ENCODE assay signal across 39 cellular contexts in the genomic region with DNA sequence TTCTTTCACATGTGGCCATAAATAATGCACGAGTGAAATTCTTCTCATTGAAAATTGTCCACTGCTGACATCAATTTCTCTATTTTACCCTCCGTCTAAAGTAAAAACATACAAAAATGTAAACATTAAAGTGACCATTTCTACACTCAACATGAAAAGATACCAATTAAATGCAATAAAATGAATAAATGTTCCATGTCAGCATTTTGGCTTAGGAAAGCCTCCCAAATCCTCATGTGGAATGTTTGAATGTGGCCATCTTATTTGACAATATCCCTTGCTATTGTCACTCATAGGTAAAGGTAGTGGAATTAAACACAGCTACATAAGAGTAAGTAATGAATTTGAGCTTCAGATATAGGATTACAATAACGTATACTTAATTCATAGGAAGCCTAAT.
"Had no signal": no experiment of that assay in that cellular context is flagged by ENCODE, and none has a peak within 500 bp of the region (broad histone marks: within the 10 kb centered on the region; RNA-seq: fewer than 3 reads in every experiment).

No MANE protein-coding gene starts in this region.

- H3K9me3 Mint-ChIP-seq: activated naive CD4-positive, alpha-beta T cell treated with anti-CD3 and anti-CD28 coated beads for 36 hours; activated naive CD4-positive, alpha-beta T cell treated with anti-CD3 and anti-CD28 coated beads, Interleukin-2, amount 10 ng/mL, durations not matched to agents 7 days and 5 days; activated naive CD4-positive, alpha-beta T cell treated with anti-CD3 and anti-CD28 coated beads, Interleukin-2, amount 50 U/mL, for 24 hours; activated naive CD4-positive, alpha-beta T cell treated with anti-CD3 and anti-CD28 coated beads, Interleukin-2, amount 50 U/mL, for 72 hours; activated naive CD8-positive, alpha-beta T cell treated with anti-CD3 and anti-CD28 coated beads for 36 hours; activated naive CD8-positive, alpha-beta T cell treated with anti-CD3 and anti-CD28 coated beads, Interleukin-2, amount 10 ng/mL, durations not matched to agents 7 days and 5 days; activated naive CD8-positive, alpha-beta T cell treated with anti-CD3 and anti-CD28 coated beads, Interleukin-2, amount 50 U/mL, for 24 hours; activated T-cell treated with anti-CD3 and anti-CD28 coated beads, Interleukin-2, amount 50 U/mL, for 24 hours; activated T-cell treated with anti-CD3 and anti-CD28 coated beads, Interleukin-2, amount 50 U/mL, for 4 hours; activated T-cell treated with anti-CD3 and anti-CD28 coated beads, Interleukin-2, amount 50 U/mL, for 72 hours; activated T-helper 1 cell treated with anti-CD3 and anti-CD28 coated beads, Interleukin-12 subunit alpha, Interleukin-12 subunit beta, Interleukin-2, Interleukin-4 antibody, amounts not matched to agents 30 ng/mL and 10 ng/mL and 1 ng/mL, durations not matched to agents 14 hours and 24 hours and 36 hours; activated T-helper 17 cell treated with anti-CD3 and anti-CD28 coated beads, Interleukin-2, amount 50 U/mL, for 72 hours; activated T-helper 2 cell treated with anti-CD3 and anti-CD28 coated beads, Interferon-gamma antibody, Interleukin-2, Interleukin-4, amounts not matched to agents 10 μg/mL and 5 μg/mL and 100 μg/mL, durations not matched to agents 14 hours and 24 hours and 36 hours; brain; central memory CD8-positive, alpha-beta T cell had no signal

- H3K4me1 Mint-ChIP-seq: activated naive CD4-positive, alpha-beta T cell treated with anti-CD3 and anti-CD28 coated beads, Interleukin-2, amount 10 ng/mL, durations not matched to agents 7 days and 5 days; activated naive CD4-positive, alpha-beta T cell treated with anti-CD3 and anti-CD28 coated beads, Interleukin-2, amount 50 U/mL, for 24 hours; activated naive CD8-positive, alpha-beta T cell treated with anti-CD3 and anti-CD28 coated beads for 36 hours; activated naive CD8-positive, alpha-beta T cell treated with anti-CD3 and anti-CD28 coated beads, Interleukin-2, amount 10 ng/mL, durations not matched to agents 7 days and 5 days; activated naive CD8-positive, alpha-beta T cell treated with anti-CD3 and anti-CD28 coated beads, Interleukin-2, amount 50 U/mL, for 24 hours; activated T-helper 17 cell treated with anti-CD3 and anti-CD28 coated beads, Interleukin-2, amount 50 U/mL, for 72 hours; central memory CD8-positive, alpha-beta T cell had no signal

- H3K36me3 Mint-ChIP-seq: activated naive CD4-positive, alpha-beta T cell treated with anti-CD3 and anti-CD28 coated beads, Interleukin-2, amount 10 ng/mL, durations not matched to agents 7 days and 5 days; activated naive CD4-positive, alpha-beta T cell treated with anti-CD3 and anti-CD28 coated beads, Interleukin-2, amount 50 U/mL, for 24 hours; activated naive CD4-positive, alpha-beta T cell treated with anti-CD3 and anti-CD28 coated beads, Interleukin-2, amount 50 U/mL, for 72 hours; activated naive CD8-positive, alpha-beta T cell; activated naive CD8-positive, alpha-beta T cell treated with anti-CD3 and anti-CD28 coated beads for 36 hours; activated naive CD8-positive, alpha-beta T cell treated with anti-CD3 and anti-CD28 coated beads, Interleukin-2, amount 10 ng/mL, durations not matched to agents 7 days and 5 days; brain had no signal

- H3K9me3 ChIP-seq: ascending aorta, body of pancreas, breast epithelium had no signal

- FAIRE-seq: astrocyte, bronchial epithelial cell had no signal

- H3K27ac Mint-ChIP-seq: activated naive CD4-positive, alpha-beta T cell treated with anti-CD3 and anti-CD28 coated beads for 36 hours; activated naive CD4-positive, alpha-beta T cell treated with anti-CD3 and anti-CD28 coated beads, Interleukin-2, amount 10 ng/mL, durations not matched to agents 7 days and 5 days; activated naive CD4-positive, alpha-beta T cell treated with anti-CD3 and anti-CD28 coated beads, Interleukin-2, amount 50 U/mL, for 24 hours; activated naive CD4-positive, alpha-beta T cell treated with anti-CD3 and anti-CD28 coated beads, Interleukin-2, amount 50 U/mL, for 72 hours; activated naive CD8-positive, alpha-beta T cell; activated naive CD8-positive, alpha-beta T cell treated with anti-CD3 and anti-CD28 coated beads for 36 hours; activated naive CD8-positive, alpha-beta T cell treated with anti-CD3 and anti-CD28 coated beads, Interleukin-2, amount 10 ng/mL, durations not matched to agents 7 days and 5 days; activated naive CD8-positive, alpha-beta T cell treated with anti-CD3 and anti-CD28 coated beads, Interleukin-2, amount 50 U/mL, for 24 hours; activated T-cell treated with anti-CD3 and anti-CD28 coated beads, Interleukin-2, amount 50 U/mL, for 24 hours; activated T-cell treated with anti-CD3 and anti-CD28 coated beads, Interleukin-2, amount 50 U/mL, for 72 hours; activated T-helper 1 cell treated with anti-CD3 and anti-CD28 coated beads, Interleukin-12 subunit alpha, Interleukin-12 subunit beta, Interleukin-2, Interleukin-4 antibody, amounts not matched to agents 30 ng/mL and 10 ng/mL and 1 ng/mL, durations not matched to agents 14 hours and 24 hours and 36 hours; activated T-helper 17 cell treated with anti-CD3 and anti-CD28 coated beads, Interleukin-2, amount 50 U/mL, for 72 hours; activated T-helper 2 cell treated with anti-CD3 and anti-CD28 coated beads, Interferon-gamma antibody, Interleukin-2, Interleukin-4, amounts not matched to agents 10 μg/mL and 5 μg/mL and 100 μg/mL, durations not matched to agents 14 hours and 24 hours and 36 hours had no signal

- H3K27me3 Mint-ChIP-seq: activated naive CD4-positive, alpha-beta T cell treated with anti-CD3 and anti-CD28 coated beads, Interleukin-2, amount 10 ng/mL, durations not matched to agents 7 days and 5 days; activated naive CD8-positive, alpha-beta T cell treated with anti-CD3 and anti-CD28 coated beads, Interleukin-2, amount 10 ng/mL, durations not matched to agents 7 days and 5 days; activated naive CD8-positive, alpha-beta T cell treated with anti-CD3 and anti-CD28 coated beads, Interleukin-2, amount 50 U/mL, for 24 hours; activated T-cell treated with anti-CD3 and anti-CD28 coated beads, Interleukin-2, amount 50 U/mL, for 24 hours; activated T-helper 17 cell treated with anti-CD3 and anti-CD28 coated beads, Interleukin-2, amount 50 U/mL, for 72 hours; brain had no signal

- ATAC-seq: activated naive CD4-positive, alpha-beta T cell treated with anti-CD3 and anti-CD28 coated beads, Interleukin-2, amount 50 U/mL, for 72 hours; activated naive CD8-positive, alpha-beta T cell treated with anti-CD3 and anti-CD28 coated beads, Interleukin-2, amount 50 U/mL, for 24 hours; activated T-cell treated with anti-CD3 and anti-CD28 coated beads, Interleukin-2, amount 50 U/mL, for 4 hours; activated T-cell treated with anti-CD3 and anti-CD28 coated beads, Interleukin-2, amount 50 U/mL, for 72 hours; activated T-helper 17 cell treated with anti-CD3 and anti-CD28 coated beads, Interleukin-2, amount 50 U/mL, for 72 hours; body of pancreas had no signal

- H3K4me3 Mint-ChIP-seq: activated naive CD4-positive, alpha-beta T cell treated with anti-CD3 and anti-CD28 coated beads for 36 hours; activated naive CD4-positive, alpha-beta T cell treated with anti-CD3 and anti-CD28 coated beads, Interleukin-2, amount 10 ng/mL, durations not matched to agents 7 days and 5 days; activated naive CD4-positive, alpha-beta T cell treated with anti-CD3 and anti-CD28 coated beads, Interleukin-2, amount 50 U/mL, for 24 hours; activated naive CD8-positive, alpha-beta T cell; activated naive CD8-positive, alpha-beta T cell treated with anti-CD3 and anti-CD28 coated beads for 36 hours; activated naive CD8-positive, alpha-beta T cell treated with anti-CD3 and anti-CD28 coated beads, Interleukin-2, amount 10 ng/mL, durations not matched to agents 7 days and 5 days; activated naive CD8-positive, alpha-beta T cell treated with anti-CD3 and anti-CD28 coated beads, Interleukin-2, amount 50 U/mL, for 24 hours; activated T-cell treated with anti-CD3 and anti-CD28 coated beads, Interleukin-2, amount 50 U/mL, for 24 hours; activated T-cell treated with anti-CD3 and anti-CD28 coated beads, Interleukin-2, amount 50 U/mL, for 4 hours; activated T-cell treated with anti-CD3 and anti-CD28 coated beads, Interleukin-2, amount 50 U/mL, for 72 hours; activated T-helper 1 cell treated with anti-CD3 and anti-CD28 coated beads, Interleukin-12 subunit alpha, Interleukin-12 subunit beta, Interleukin-2, Interleukin-4 antibody, amounts not matched to agents 30 ng/mL and 10 ng/mL and 1 ng/mL, durations not matched to agents 14 hours and 24 hours and 36 hours; activated T-helper 17 cell treated with anti-CD3 and anti-CD28 coated beads, Interleukin-2, amount 50 U/mL, for 72 hours; brain; central memory CD8-positive, alpha-beta T cell had no signal

- H3K4me3 ChIP-seq: adrenal gland, ascending aorta, body of pancreas, breast epithelium, cardiac muscle cell had no signal

- H3K4me1 ChIP-seq: ascending aorta, body of pancreas had no signal

- H3K36me3 ChIP-seq: adrenal gland, ascending aorta, brain microvascular endothelial cell, breast epithelium, cardiac muscle cell had no signal

- H3K27ac ChIP-seq: adrenal gland, ascending aorta, body of pancreas, brain microvascular endothelial cell, breast epithelium, cardiac muscle cell had no signal

- H3K27me3 ChIP-seq: adrenal gland, ascending aorta, body of pancreas, brain microvascular endothelial cell, breast epithelium, cardiac muscle cell had no signal

- DNase-seq: activated effector memory CD4-positive, alpha-beta T cell treated with anti-CD3 and anti-CD28 coated beads, Interleukin-2, amount 50 U/mL, for 16 hours; activated effector memory CD4-positive, alpha-beta T cell treated with Interleukin-2 at 50 U/mL for 16 hours; activated gamma-delta T cell; activated gamma-delta T cell treated with Interleukin-2 at 50 U/mL for 16 hours; activated naive CD4-positive, alpha-beta T cell; activated naive CD4-positive, alpha-beta T cell treated with anti-CD3 and anti-CD28 coated beads for 36 hours; activated naive CD4-positive, alpha-beta T cell treated with anti-CD3 and anti-CD28 coated beads, Interleukin-2, amount 10 ng/mL, durations not matched to agents 7 days and 5 days; activated naive CD4-positive, alpha-beta T cell treated with anti-CD3 and anti-CD28 coated beads, Interleukin-2, amount 50 U/mL, for 16 hours; activated naive CD4-positive, alpha-beta T cell treated with Interleukin-2 at 50 U/mL for 16 hours; activated naive CD8-positive, alpha-beta T cell treated with anti-CD3 and anti-CD28 coated beads for 36 hours; activated naive CD8-positive, alpha-beta T cell treated with anti-CD3 and anti-CD28 coated beads, Interleukin-2, amount 10 ng/mL, durations not matched to agents 7 days and 5 days; activated naive CD8-positive, alpha-beta T cell treated with anti-CD3 and anti-CD28 coated beads, Interleukin-2, amount 50 U/mL, for 24 hours; activated T-cell treated with anti-CD3 and anti-CD28 coated beads, Interleukin-2, amount 50 U/mL, for 24 hours; activated T-cell treated with anti-CD3 and anti-CD28 coated beads, Interleukin-2, amount 50 U/mL, for 4 hours; activated T-cell treated with anti-CD3 and anti-CD28 coated beads, Interleukin-2, amount 50 U/mL, for 48 hours; activated T-cell treated with anti-CD3 and anti-CD28 coated beads, Interleukin-2, amount 50 U/mL, for 72 hours; adrenal gland; amniotic stem cell; amygdala; anterior cingulate cortex; aorta; body of pancreas; brain microvascular endothelial cell; caudate nucleus; central memory CD4-positive, alpha-beta T cell; cerebellar nuclear complex had no signal
